In genomic region chr18:8801263-8801901, GRCh38 we compare ENCODE assay signal across 12 cellular contexts.
DNase-seq lines count a peak whose midpoint lies in the region; ATAC-seq, FAIRE-seq and TF ChIP-seq lines count a peak whose summit lies in the region.
"Had no signal": no experiment of that assay in that cellular context is flagged by ENCODE, and none has a peak within 500 bp of the region (broad histone marks: within the 10 kb centered on the region; RNA-seq: fewer than 3 reads in every experiment).

No MANE protein-coding gene starts in this region.

- 16% methylated on average over 9 of the region's 9 CpGs for WGBS in A549 (ENCODE audit: missing lambda C conversion rate)
- WGBS in K562 (ENCODE audit: insufficient coverage, low coverage, missing lambda C conversion rate), result 12% methylated on average over 9 of the region's 9 CpGs
- 76% methylated on average over 9 of the region's 9 CpGs for WGBS in prostate gland

- POLR2A ChIA-PET in A549 (lab: Yijun Ruan, JAX) (interaction anchor here (0.6 to 1.9 kb wide), 4 partner anchors 33 to 120 kb away, joined by 3 to 9 read pairs (median 4); no protein-coding TSS in a partner anchor), K562 (lab: Yijun Ruan, JAX) (interaction anchor here (0.8 to 1.3 kb wide), 2 partner anchors 8 to 182 kb away, joined by 3 to 4 read pairs; no protein-coding TSS in a partner anchor)

- H2AFZ ChIP-seq in K562 (ENCODE audit: low read depth, low read length) (no peak overlapping the region), keratinocyte (ENCODE audit: control insufficient read depth, low read length) (no peak overlapping the region)

- H3K4me1 ChIP-seq in A549 (peaks cover 97% of the 10 kb centered on the region), K562 (replicated peaks in 1 of 2; ENCODE audit: control insufficient read depth in 2 of 2, insufficient read depth in 2 of 2, low read length in 2 of 2) (peaks cover 0 to 8% of the 10 kb centered on the region in 2 experiments; a peak in 3 of 5 replicates), keratinocyte (ENCODE audit: control insufficient read depth, extremely low read depth, insufficient read depth, low read length) (peaks cover 43% of the 10 kb centered on the region), prostate gland (replicated peaks) (no peaks in the 10 kb centered on the region)

- no peak for TF ChIP-seq RAD21 in A549 (conservative IDR thresholded peaks at IDR 0.05 in 1 of 2, IDR thresholded peaks at IDR 0.05 in 1 of 2)
- TF ChIP-seq RAD21 in K562 (CRISPR knock-in tag; conservative IDR thresholded peaks at IDR 0.05 in 1 of 2, IDR thresholded peaks at IDR 0.05 in 1 of 2), result no peak

- ATAC-seq in A549, result peak; percentile 54 to 65
- no peak; the same call in 2 of the 3 replicates for ATAC-seq in K562
- ATAC-seq in HG02610 (IDR thresholded peaks at IDR 0.05; ENCODE audit: unreplicated experiment), result no peak
- ATAC-seq: stimulated activated memory B cell treated with anti-CD40 and anti-IgM and Interleukin-4, amounts not matched to agents 10 μg/mL and 1 μg/mL and 100 μg/mL, for 72 hours had no signal

- H3K79me2 ChIP-seq in K562 (ENCODE audit: control insufficient read depth, insufficient read depth, low read length) (no peaks in the 10 kb centered on the region), keratinocyte (ENCODE audit: control insufficient read depth, insufficient read depth, low read length) (no peaks in the 10 kb centered on the region)

- intact Hi-C loops in K562 (cut with micrococcal nuclease) (no loop called here), prostate gland (cut with DNase I) (loop anchor here (5.0 kb wide), 1 partner anchor 94 kb away; the partner anchor contains the start of gene MTCL1)

- H3K27me3 ChIP-seq in K562 (ENCODE audit: control insufficient read depth in 2 of 2, insufficient read depth in 2 of 2, low read length in 2 of 2), result peaks cover 8 to 30% of the 10 kb centered on the region in 2 experiments; a peak in 4 of 5 replicates
- no peaks in the 10 kb centered on the region for H3K27me3 ChIP-seq in keratinocyte (ENCODE audit: control insufficient read depth, extremely low read depth, insufficient read depth, low read length)
- H3K27me3 ChIP-seq in prostate gland (replicated peaks; ENCODE audit: insufficient read depth), result no peaks in the 10 kb centered on the region

- DNase-seq in A549 (ENCODE audit: low read depth in 1 of 2, low spot score in 1 of 2), result peak in 1 of 2 experiments; percentile 79
- peak; percentile 87 for DNase-seq in HS-27A (ENCODE audit: low read depth)
- DNase-seq in K562 (ENCODE audit: extremely low read depth in 1 of 4, low spot score in 3 of 4), result no peak
- DNase-seq in keratinocyte (ENCODE audit: low read depth, low spot score), result no peak
- DNase-seq in NCI-H2081 treated with DMSO at 0.1 percent for 48 hours (lab: John Stamatoyannopoulos, UW), result no peak
- DNase-seq in prostate gland (ENCODE audit: low spot score), result no peak
- DNase-seq in DMS79 (lab: John Stamatoyannopoulos, UW), result no peak

- FAIRE-seq in A549 (lab: Jason Lieb, UNC) (no peak), K562 (lab: Jason Lieb, UNC) (no peak), keratinocyte (lab: Jason Lieb, UNC) (peak; percentile 57)
- FAIRE-seq: islet of Langerhans had no signal

- no peak overlapping the region for H3K9ac ChIP-seq in K562 (ENCODE audit: insufficient read depth in 1 of 2, low read depth in 2 of 2, low read length in 2 of 2)
- peak overlapping the region; percentile 72 for H3K9ac ChIP-seq in keratinocyte (ENCODE audit: control insufficient read depth, extremely low read depth, insufficient read depth, low read length)

- H3K27ac ChIP-seq in A549 (peak overlapping the region; percentile 96 to 99), K562 (ENCODE audit: extremely low read depth, low read depth, low read length) (no peak overlapping the region), keratinocyte (ENCODE audit: control insufficient read depth, insufficient read depth, low read length) (peak overlapping the region; percentile 80), prostate gland (no peak overlapping the region)
- H3K27ac ChIP-seq: HL-60 had no signal

- H3K4me3 ChIP-seq in A549 (peak overlapping the region; percentile 7; the same call in 1 of the 3 replicates), K562 (no peak overlapping the region), keratinocyte (ENCODE audit: control insufficient read depth in 2 of 3, extremely low read depth in 1 of 3, insufficient read depth in 2 of 3, low read depth in 1 of 3, low read length in 3 of 3) (no peak overlapping the region), prostate gland (no peak overlapping the region)
- H3K4me3 ChIP-seq: skin epidermis had no signal

- H3K9me3 ChIP-seq in A549 (no peaks in the 10 kb centered on the region), K562 (replicated peaks; ENCODE audit: control insufficient read depth, insufficient read depth, low read depth, low read length) (no peaks in the 10 kb centered on the region), keratinocyte (ENCODE audit: control insufficient read depth, low read depth, low read length) (no peaks in the 10 kb centered on the region), prostate gland (no peaks in the 10 kb centered on the region)

- peak overlapping the region; percentile 71 for H3K4me2 ChIP-seq in A549
- H3K4me2 ChIP-seq in K562 (ENCODE audit: insufficient read depth, low read length), result no peak overlapping the region
- H3K4me2 ChIP-seq in keratinocyte (ENCODE audit: control insufficient read depth, extremely low read depth, insufficient read depth, low read depth, low read length), result peak overlapping the region; percentile 83

- in situ Hi-C loops in K562 (cut with MboI), result no loop called here

- dilution Hi-C loops in keratinocyte (cut with MboI; ENCODE audit: extremely low pct_ligation_motif_present, low sequenced_read_pairs), result no loop called here

- H3K9me1 ChIP-seq in K562 (ENCODE audit: control insufficient read depth, insufficient read depth, low read length) (no peaks in the 10 kb centered on the region), keratinocyte (ENCODE audit: control insufficient read depth, extremely low read depth, insufficient read depth, low read length) (peaks cover 3% of the 10 kb centered on the region)

- TF ChIP-seq POLR2A in A549 (IDR thresholded peaks at IDR 0.05; ENCODE audit: low read length) (no peak), K562 (conservative IDR thresholded peaks at IDR 0.05) (no peak), prostate gland (IDR thresholded peaks at IDR 0.05) (no peak)

- BruUV-seq in K562 (replicated peaks; lab: Mats Ljungman, UMichigan), result no TSS peak

- TF ChIP-seq CTCF in A549 (IDR thresholded peaks at IDR 0.05) (no peak), K562 (IDR thresholded peaks at IDR 0.05 in 2 of 3, conservative IDR thresholded peaks at IDR 0.05 in 1 of 3; ENCODE audit: insufficient read depth in 2 of 3, low read depth in 1 of 3, low read length in 3 of 3) (no peak), keratinocyte (optimal IDR thresholded peaks at IDR 0.05 in 1 of 3, IDR thresholded peaks at IDR 0.05 in 1 of 3, conservative IDR thresholded peaks at IDR 0.05 in 1 of 3; ENCODE audit: extremely low read depth in 1 of 3, insufficient read depth in 2 of 3, low read length in 3 of 3) (no peak), prostate gland (IDR thresholded peaks at IDR 0.05) (no peak)

- CTCF ChIA-PET in A549 (lab: Yijun Ruan, JAX) (interaction anchor here (0.6 to 5.9 kb wide), 6 partner anchors 9 to 187 kb away, joined by 3 to 35 read pairs (median 8); no protein-coding TSS in a partner anchor), K562 (lab: Yijun Ruan, JAX; ENCODE audit: low intra/inter-chr PET ratio) (no interaction called here)

- H3K36me3 ChIP-seq in K562 (ENCODE audit: control insufficient read depth, insufficient read depth, low read length) (no peaks in the 10 kb centered on the region), keratinocyte (ENCODE audit: control insufficient read depth in 2 of 2, extremely low read depth in 1 of 2, insufficient read depth in 2 of 2, low read length in 2 of 2) (peaks cover 3 to 38% of the 10 kb centered on the region in 2 experiments), prostate gland (no peaks in the 10 kb centered on the region)

- peak; percentile 81; a peak in 4 of 5 replicates for TF ChIP-seq EP300 in A549 (IDR thresholded peaks at IDR 0.05)
- no peak for TF ChIP-seq EP300 in K562 (IDR thresholded peaks at IDR 0.05; ENCODE audit: low read length)

- H4K20me1 ChIP-seq in K562 (replicated peaks; ENCODE audit: control insufficient read depth, insufficient read depth, low read length) (no peaks in the 10 kb centered on the region), keratinocyte (ENCODE audit: control insufficient read depth, extremely low read depth, insufficient read depth, low read length) (no peaks in the 10 kb centered on the region)

TF ChIP-seq in A549, 52 proteins besides CTCF, POLR2A, EP300 and RAD21 (continues in another document):
- TF ChIP-seq JUN (IDR thresholded peaks at IDR 0.05) (peak in 1 of 2 experiments; percentile 34; a peak in 2 of 5 replicates), GATA3 (IDR thresholded peaks at IDR 0.05; ENCODE audit: borderline replicate concordance) (peak; percentile 75; the same call in 1 of the 2 replicates), E2F6 (IDR thresholded peaks at IDR 0.05; ENCODE audit: borderline replicate concordance, low read depth) (no peak), KDM5A (IDR thresholded peaks at IDR 0.05) (no peak)

TF ChIP-seq in K562, 482 proteins besides CTCF, POLR2A, EP300 and RAD21:
- TF ChIP-seq FOSL1 (tag; conservative IDR thresholded peaks at IDR 0.05) (0 out of 2 replicates have a peak, but pooled peaks have one; percentile 30), ID3 (CRISPR knock-in tag; IDR thresholded peaks at IDR 0.05) (no peak), ID3 (tag; IDR thresholded peaks at IDR 0.05) (no peak)
TF ChIP-seq in K562: peak in this region for 1.

Comparison
In these comparisons a context has a peak if more than half of its experiments do, and no peak if none do; other contexts are left out.
1. ATAC-seq: peak in A549 (2 of 2); none in K562 (single experiment) and HG02610 (single experiment).
2. H3K27ac ChIP-seq: peak in A549 (2 of 2) and keratinocyte (single experiment); none in K562 (single experiment) and prostate gland (0 of 2).
3. Of the 35 proteins assayed by ChIP-seq in both K562 and A549: peak only in K562: none; only in A549: EP300, JUNB and MAX; in both: none; in neither: 30; mixed calls (peak in some experiments, not most) for 2.